28 cellular contexts compared by ENCODE assay signal in genomic region chr19:47505506-47505905, GRCh38. TPM values are rescaled to one million over a fixed set of nuclear protein-coding genes. Genes with fewer than 3 reads are reported as not detected.
"Had no signal": no experiment of that assay in that cellular context is flagged by ENCODE, and none has a peak within 500 bp of the region (broad histone marks: within the 10 kb centered on the region; RNA-seq: fewer than 3 reads in every experiment).

No MANE protein-coding gene starts in this region.

- H3K9me3 ChIP-seq: ascending aorta, esophagus muscularis mucosa, heart right ventricle, right lobe of liver, thoracic aorta, uterus had no signal

- ATAC-seq: activated CD4-positive, CD25-positive, alpha-beta regulatory T cell treated with anti-CD3 and anti-CD28 coated beads, Interleukin-2, amount 50 U/mL, for 24 hours; foreskin keratinocyte; heart right ventricle; left lobe of liver; naive thymus-derived CD4-positive, alpha-beta T cell; right lobe of liver had no signal

- H3K27ac ChIP-seq: ascending aorta, foreskin keratinocyte, parathyroid adenoma, right lobe of liver, thoracic aorta had no signal

- H3K27me3 ChIP-seq: ascending aorta, esophagus muscularis mucosa, foreskin keratinocyte, heart right ventricle, right lobe of liver, uterus had no signal

- H2AFZ ChIP-seq: parathyroid adenoma had no signal

- H3K36me3 ChIP-seq: uterus had no signal

- H3K9ac ChIP-seq: parathyroid adenoma had no signal

- H3K4me3 ChIP-seq: ascending aorta, esophagus muscularis mucosa, heart right ventricle, lung, right lobe of liver, skin epidermis, thoracic aorta, uterus had no signal

- DNase-seq: activated CD4-positive, alpha-beta T cell treated with anti-CD3 and anti-CD28 coated beads for 48 hours; activated CD4-positive, alpha-beta T cell treated with anti-CD3 and anti-CD28 coated beads, Interleukin-2, amount 50 U/mL, for 48 hours; activated CD8-positive, alpha-beta memory T cell treated with anti-CD3 and anti-CD28 coated beads, Interleukin-2, amount 50 U/mL, for 48 hours; activated naive CD8-positive, alpha-beta T cell treated with anti-CD3 and anti-CD28 coated beads, Interleukin-2, amount 10 ng/mL, durations not matched to agents 7 days and 5 days; activated T-cell treated with anti-CD3 and anti-CD28 coated beads, Interleukin-2, amount 50 U/mL, for 24 hours; central memory CD4-positive, alpha-beta T cell; endodermal cell; foreskin keratinocyte; heart right ventricle; kidney glomerular epithelial cell; midbrain; nucleus accumbens; stimulated activated CD4-positive, alpha-beta T cell treated with anti-CD3 and anti-CD28 coated beads, Interleukin-12 subunit alpha, Interleukin-12 subunit beta, amount 100 ng/mL, for 4 hours; stimulated activated CD4-positive, alpha-beta T cell treated with anti-CD3 and anti-CD28 coated beads, Interleukin-4, amount 100 ng/mL, for 1 hour; T-helper 1 cell; uterus had no signal

RNA-seq across cellular contexts. Expression of gene SLC8A2, which starts 33.8 kb away (rescaled TPM):
- total RNA-seq: activated T-helper 2 cell treated with anti-CD3 and anti-CD28 coated beads, Interferon-gamma antibody, Interleukin-2, Interleukin-4, amounts not matched to agents 10 μg/mL and 5 μg/mL and 100 μg/mL, durations not matched to agents 14 hours and 24 hours and 36 hours; ascending aorta; glomerular endothelial cell had no signal
- polyA plus RNA-seq: naive thymus-derived CD4-positive, alpha-beta T cell had no signal
